In the genomic region with DNA sequence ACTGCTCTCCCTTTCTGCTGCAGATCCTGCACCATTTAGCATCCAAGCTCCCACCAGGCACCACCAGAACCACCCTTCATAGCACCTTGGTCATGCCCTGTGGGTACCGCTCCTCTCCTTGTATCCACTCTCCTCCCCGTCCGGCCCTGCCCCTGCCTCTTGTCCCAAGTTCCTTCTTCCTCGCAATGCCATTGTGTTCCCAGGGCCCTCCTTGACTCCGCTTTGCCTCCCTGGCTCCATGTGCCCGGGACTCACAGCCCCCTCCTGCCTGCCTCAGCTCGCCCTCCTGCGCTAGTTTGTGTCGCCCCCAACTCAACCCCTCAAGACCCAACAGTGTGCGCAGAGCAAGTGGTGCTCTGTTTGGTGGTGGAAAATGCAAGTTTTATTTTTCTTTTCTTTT, we compare ENCODE assay signal across 17 cellular contexts. TPM values are rescaled to one million over a fixed set of nuclear protein-coding genes. Genes with fewer than 3 reads are reported as not detected.
A peak's percentile ranks its signal among the peaks of the same experiment; 100 is the strongest.
DNase-seq lines count a peak whose midpoint lies in the region; ATAC-seq, FAIRE-seq and TF ChIP-seq lines count a peak whose summit lies in the region.
"Had no signal": no experiment of that assay in that cellular context is flagged by ENCODE, and none has a peak within 500 bp of the region (broad histone marks: within the 10 kb centered on the region; RNA-seq: fewer than 3 reads in every experiment).

No MANE protein-coding gene starts in this region.

- TF ChIP-seq EP300 in K562 (IDR thresholded peaks at IDR 0.05; ENCODE audit: low read length): no peak

- no peaks in the 10 kb centered on the region for H3K27me3 Mint-ChIP-seq in activated CD4-positive, alpha-beta T cell treated with anti-CD3 and anti-CD28 coated beads, Interleukin-2, amount 10 ng/mL, durations not matched to agents 24 days and 14 days
- H3K27me3 Mint-ChIP-seq in neural crest cell (ENCODE audit: low read depth) (no peaks in the 10 kb centered on the region), T-cell (no peaks in the 10 kb centered on the region)

- no peak for FAIRE-seq in K562 (lab: Jason Lieb, UNC)

- no peaks in the 10 kb centered on the region for H3K9me3 Mint-ChIP-seq in activated CD4-positive, alpha-beta T cell treated with anti-CD3 and anti-CD28 coated beads, Interleukin-2, amount 10 ng/mL, durations not matched to agents 24 days and 14 days
- no peaks in the 10 kb centered on the region for H3K9me3 Mint-ChIP-seq in neural crest cell
- no peaks in the 10 kb centered on the region for H3K9me3 Mint-ChIP-seq in T-cell

- peaks cover 12% of the 10 kb centered on the region; the same call in 1 of the 2 replicates for H4K20me1 ChIP-seq in BLaER1
- no peaks in the 10 kb centered on the region for H4K20me1 ChIP-seq in K562 (replicated peaks; ENCODE audit: control insufficient read depth, insufficient read depth, low read length)

- TF ChIP-seq POLR2A in K562 (conservative IDR thresholded peaks at IDR 0.05): no peak
- no peak for TF ChIP-seq POLR2A in vagina (IDR thresholded peaks at IDR 0.05)

- 100% methylated on average over 8 of the region's 10 CpGs for WGBS in K562 (ENCODE audit: insufficient coverage, low coverage, missing lambda C conversion rate)

- H3K36me3 ChIP-seq in BLaER1: peaks cover 79% of the 10 kb centered on the region
- H3K36me3 ChIP-seq in K562 (ENCODE audit: control insufficient read depth, insufficient read depth, low read length): peaks cover 18% of the 10 kb centered on the region
- H3K36me3 ChIP-seq in vagina: peaks cover 0 to 13% of the 10 kb centered on the region in 2 donors

- H3K9me3 ChIP-seq in BLaER1 (no peaks in the 10 kb centered on the region), K562 (replicated peaks; ENCODE audit: control insufficient read depth, insufficient read depth, low read depth, low read length) (no peaks in the 10 kb centered on the region), vagina (no peaks in the 10 kb centered on the region)

- in situ Hi-C loops in K562 (cut with MboI): no loop called here

- no peak for DNase-seq in activated CD4-positive, alpha-beta T cell treated with anti-CD3 and anti-CD28 coated beads, Interleukin-2, amount 10 ng/mL, durations not matched to agents 24 days and 14 days
- no peak for DNase-seq in activated CD4-positive, alpha-beta T cell treated with anti-CD3 and anti-CD28 coated beads, Interleukin-2, amount 50 U/mL, for 48 hours
- no peak for DNase-seq in K562 (ENCODE audit: extremely low read depth in 1 of 4, low spot score in 3 of 4)
- no peak for DNase-seq in neural crest cell (ENCODE audit: low read depth, low spot score)
- no peak for DNase-seq in retina
- no peak for DNase-seq in T-cell
- DNase-seq in vagina (ENCODE audit: extremely low spot score in 2 of 2): no peak
- DNase-seq: COR-L47, HCEC 1CT, Kasumi-1, NCI-H1930, NCI-H2171, NCI-H446 treated with DMSO at 0.1 percent for 48 hours, NCI-H748 treated with DMSO at 0.1 percent for 48 hours, PC-3 had no signal

- H3K27ac ChIP-seq in BLaER1 (peak overlapping the region; percentile 99; the same call in 1 of the 2 replicates), K562 (ENCODE audit: extremely low read depth, low read depth, low read length) (peak overlapping the region; percentile 19; the same call in 1 of the 3 replicates), vagina (no peak overlapping the region)
- H3K27ac ChIP-seq: C4-2B had no signal

- intact Hi-C loops in activated CD4-positive, alpha-beta T cell treated with anti-CD3 and anti-CD28 coated beads, Interleukin-2, amount 10 ng/mL, durations not matched to agents 24 days and 14 days (cut with micrococcal nuclease): no loop called here
- intact Hi-C loops in K562 (cut with micrococcal nuclease) (no loop called here), vagina (cut with DNase I) (no loop called here)

- CTCF ChIA-PET in K562 (lab: Yijun Ruan, JAX; ENCODE audit: low intra/inter-chr PET ratio) (no interaction called here), T-cell (lab: Charles Lee) (no interaction called here)

- ATAC-seq in K562 (no peak), T-cell (replicated peaks in 1 of 4) (no peak)
- ATAC-seq: PC-3 had no signal

- H3K36me3 Mint-ChIP-seq in activated CD4-positive, alpha-beta T cell treated with anti-CD3 and anti-CD28 coated beads, Interleukin-2, amount 10 ng/mL, durations not matched to agents 24 days and 14 days (ENCODE audit: low read depth): peaks cover 57% of the 10 kb centered on the region
- H3K36me3 Mint-ChIP-seq in neural crest cell (ENCODE audit: low read depth) (peaks cover 37% of the 10 kb centered on the region), T-cell (no peaks in the 10 kb centered on the region)

- H3K4me3 ChIP-seq in BLaER1: no peak overlapping the region
- H3K4me3 ChIP-seq in K562: no peak overlapping the region
- H3K4me3 ChIP-seq in vagina: no peak overlapping the region

- peaks cover 27% of the 10 kb centered on the region; the same call in 2 of the 3 replicates for H3K79me2 ChIP-seq in K562 (ENCODE audit: control insufficient read depth, insufficient read depth, low read length)

- H3K4me3 Mint-ChIP-seq in activated CD4-positive, alpha-beta T cell treated with anti-CD3 and anti-CD28 coated beads, Interleukin-2, amount 10 ng/mL, durations not matched to agents 24 days and 14 days: no peak overlapping the region
- H3K4me3 Mint-ChIP-seq in neural crest cell (peak overlapping the region; percentile 28), T-cell (no peak overlapping the region)

- peak overlapping the region; percentile 60 for H3K27ac Mint-ChIP-seq in activated CD4-positive, alpha-beta T cell treated with anti-CD3 and anti-CD28 coated beads, Interleukin-2, amount 10 ng/mL, durations not matched to agents 24 days and 14 days
- H3K27ac Mint-ChIP-seq in neural crest cell (ENCODE audit: unreplicated experiment) (peak overlapping the region; percentile 78), T-cell (no peak overlapping the region)

- TF ChIP-seq RAD21 in K562 (CRISPR knock-in tag; conservative IDR thresholded peaks at IDR 0.05 in 1 of 2, IDR thresholded peaks at IDR 0.05 in 1 of 2): no peak

- H3K27me3 ChIP-seq in BLaER1 (no peaks in the 10 kb centered on the region), K562 (ENCODE audit: control insufficient read depth in 2 of 2, insufficient read depth in 2 of 2, low read length in 2 of 2) (no peaks in the 10 kb centered on the region), vagina (no peaks in the 10 kb centered on the region)

- POLR2A ChIA-PET in K562 (lab: Yijun Ruan, JAX): interaction anchor here (0.6 kb wide), 1 partner anchor 18 kb away, joined by 3 read pairs; no protein-coding TSS in a partner anchor
- POLR2A ChIA-PET in T-cell (lab: Charles Lee): no interaction called here

- no peak overlapping the region for H2AFZ ChIP-seq in K562 (ENCODE audit: low read depth, low read length)

- H3K9ac ChIP-seq in BLaER1 (no peak overlapping the region), K562 (ENCODE audit: insufficient read depth in 1 of 2, low read depth in 2 of 2, low read length in 2 of 2) (peak overlapping the region in 1 of 2 experiments; percentile 81; a peak in 2 of 4 replicates)

- H3K4me1 ChIP-seq in BLaER1: peaks cover 35% of the 10 kb centered on the region
- peaks cover 73 to 75% of the 10 kb centered on the region in 2 experiments for H3K4me1 ChIP-seq in K562 (replicated peaks in 1 of 2; ENCODE audit: control insufficient read depth in 2 of 2, insufficient read depth in 2 of 2, low read length in 2 of 2)
- H3K4me1 ChIP-seq in vagina: peaks cover 27% of the 10 kb centered on the region

- no peak for TF ChIP-seq CTCF in K562 (IDR thresholded peaks at IDR 0.05 in 2 of 3, conservative IDR thresholded peaks at IDR 0.05 in 1 of 3; ENCODE audit: insufficient read depth in 2 of 3, low read depth in 1 of 3, low read length in 3 of 3)
- no peak for TF ChIP-seq CTCF in neural crest cell (conservative IDR thresholded peaks at IDR 0.05)
- TF ChIP-seq CTCF in vagina (IDR thresholded peaks at IDR 0.05): no peak

- H3K4me1 Mint-ChIP-seq in activated CD4-positive, alpha-beta T cell treated with anti-CD3 and anti-CD28 coated beads, Interleukin-2, amount 10 ng/mL, durations not matched to agents 24 days and 14 days: peaks cover 32% of the 10 kb centered on the region
- H3K4me1 Mint-ChIP-seq in neural crest cell (peaks cover 39% of the 10 kb centered on the region), T-cell (peaks cover 13 to 19% (median 17%) of the 10 kb centered on the region in 3 donors)

- peaks cover 10% of the 10 kb centered on the region for H3K9me1 ChIP-seq in K562 (ENCODE audit: control insufficient read depth, insufficient read depth, low read length)

- no TSS peak for BruUV-seq in K562 (replicated peaks; lab: Mats Ljungman, UMichigan)

- H3K4me2 ChIP-seq in BLaER1: no peak overlapping the region
- no peak overlapping the region for H3K4me2 ChIP-seq in K562 (ENCODE audit: insufficient read depth, low read length)

RNA-seq across cellular contexts. Expression of gene FADS2, which starts 10.8 kb away (rescaled TPM):
- total RNA-seq in activated CD4-positive, alpha-beta T cell treated with anti-CD3 and anti-CD28 coated beads, Interleukin-2, amount 10 ng/mL, durations not matched to agents 24 days and 14 days: 278 and 283 TPM in 2 replicates
- 49.3 and 107 TPM in 2 replicates for total RNA-seq in K562 (2011; cell fraction: chromatin; rRNA removed; ENCODE audit: low replicate concordance)
- 68.6 and 70.4 TPM in 2 replicates for total RNA-seq in K562 (2011; cell fraction: nucleolus; rRNA removed)
- 66.5 and 86.0 TPM in 2 replicates for total RNA-seq in K562 (2011; cell fraction: nucleoplasm; rRNA removed)
- total RNA-seq in K562 (2014; rRNA removed): 13.2 and 17.7 TPM in 2 replicates
- 14.5 and 16.2 TPM in 2 replicates for total RNA-seq in K562 (2014; rRNA removed; fragmentation: Illumina TruSeq; extraction: Trizol)
- 11.5 and 12.0 TPM in 2 replicates for total RNA-seq in K562 (2015; rRNA removed; fragmentation: Illumina TruSeq; extraction: Trizol)
- total RNA-seq in K562 (2021): 28.6 and 30.4 TPM in 2 replicates
- polyA plus RNA-seq in K562 (2011; rRNA removed): 42.8 and 57.1 TPM in 2 replicates
- polyA plus RNA-seq in K562 (2011; cell fraction: cytosol; rRNA removed): 45.6 and 51.9 TPM in 2 replicates
- polyA plus RNA-seq in K562 (2011; cell fraction: nucleus; rRNA removed): 34.1 and 48.4 TPM in 2 replicates
- polyA plus RNA-seq in K562 (2012): 27.8 and 43.6 TPM in 2 replicates
- polyA plus RNA-seq in K562 (2014; fragmentation: Illumina TruSeq; extraction: Trizol): 33.9 and 39.7 TPM in 2 replicates
- 1 to 10 TPM; 2.9 to 5.3 TPM for polyA plus RNA-seq in K562 (2014; fragmentation: Nextera tagmentation; extraction: Ambion mirVana)
- polyA plus RNA-seq in K562 (2014; rRNA removed): 23.9 and 27.2 TPM in 2 replicates
- 38.9 and 48.8 TPM in 2 replicates for polyA minus RNA-seq in K562 (2011; rRNA and poly(A)+ RNA removed)
- 21.3 and 32.6 TPM in 2 replicates for polyA minus RNA-seq in K562 (2011; cell fraction: cytosol; rRNA and poly(A)+ RNA removed)
- polyA minus RNA-seq in K562 (2011; cell fraction: nucleus; rRNA and poly(A)+ RNA removed): 10.5 and 15.2 TPM in 2 replicates
- 939 and 976 TPM in 2 replicates for total RNA-seq in neural crest cell
- total RNA-seq in T-cell: 10 to 100 TPM in 1 of 5 donors, 1 to 10 TPM in 4; 1.9 to 20.9 (median 2.7) TPM
- total RNA-seq in vagina: 25.5 TPM

RNA-seq across cellular contexts. Expression of gene FADS1, which starts 22.1 kb away (rescaled TPM):
- 92.5 and 94.7 TPM in 2 replicates for total RNA-seq in activated CD4-positive, alpha-beta T cell treated with anti-CD3 and anti-CD28 coated beads, Interleukin-2, amount 10 ng/mL, durations not matched to agents 24 days and 14 days
- total RNA-seq in K562 (2011; cell fraction: chromatin; rRNA removed; ENCODE audit: low replicate concordance): 611 and 866 TPM in 2 replicates
- 866 and 894 TPM in 2 replicates for total RNA-seq in K562 (2011; cell fraction: nucleolus; rRNA removed)
- total RNA-seq in K562 (2011; cell fraction: nucleoplasm; rRNA removed): 825 and 959 TPM in 2 replicates
- total RNA-seq in K562 (2014; rRNA removed): 250 and 292 TPM in 2 replicates
- 367 and 390 TPM in 2 replicates for total RNA-seq in K562 (2014; rRNA removed; fragmentation: Illumina TruSeq; extraction: Trizol)
- 353 and 364 TPM in 2 replicates for total RNA-seq in K562 (2015; rRNA removed; fragmentation: Illumina TruSeq; extraction: Trizol)
- total RNA-seq in K562 (2021): 378 and 411 TPM in 2 replicates
- polyA plus RNA-seq in K562 (2011; rRNA removed): 747 and 864 TPM in 2 replicates
- polyA plus RNA-seq in K562 (2011; cell fraction: cytosol; rRNA removed): 1,005 and 1,028 TPM in 2 replicates
- 277 and 375 TPM in 2 replicates for polyA plus RNA-seq in K562 (2011; cell fraction: nucleus; rRNA removed)
- polyA plus RNA-seq in K562 (2012): 228 and 290 TPM in 2 replicates
- polyA plus RNA-seq in K562 (2014; fragmentation: Illumina TruSeq; extraction: Trizol): 394 and 457 TPM in 2 replicates
- 100 to 1,000 TPM; 110 to 174 TPM for polyA plus RNA-seq in K562 (2014; fragmentation: Nextera tagmentation; extraction: Ambion mirVana)
- polyA plus RNA-seq in K562 (2014; rRNA removed): 295 and 314 TPM in 2 replicates
- 571 and 760 TPM in 2 replicates for polyA minus RNA-seq in K562 (2011; rRNA and poly(A)+ RNA removed)
- 555 and 599 TPM in 2 replicates for polyA minus RNA-seq in K562 (2011; cell fraction: cytosol; rRNA and poly(A)+ RNA removed)
- polyA minus RNA-seq in K562 (2011; cell fraction: nucleus; rRNA and poly(A)+ RNA removed): 280 and 292 TPM in 2 replicates
- 245 and 248 TPM in 2 replicates for total RNA-seq in neural crest cell
- total RNA-seq in T-cell: 1 to 10 TPM; 1.9 to 8.8 (median 2.9) TPM
- total RNA-seq in vagina: 9.8 TPM

RNA-seq across cellular contexts. Expression of gene FEN1, which starts 46.2 kb away (rescaled TPM):
- total RNA-seq in activated CD4-positive, alpha-beta T cell treated with anti-CD3 and anti-CD28 coated beads, Interleukin-2, amount 10 ng/mL, durations not matched to agents 24 days and 14 days: 144 and 152 TPM in 2 replicates
- total RNA-seq in K562 (2011; cell fraction: chromatin; rRNA removed; ENCODE audit: low replicate concordance): 27.9 and 42.4 TPM in 2 replicates
- 50.0 and 60.9 TPM in 2 replicates for total RNA-seq in K562 (2011; cell fraction: nucleolus; rRNA removed)
- 37.0 and 43.3 TPM in 2 replicates for total RNA-seq in K562 (2011; cell fraction: nucleoplasm; rRNA removed)
- total RNA-seq in K562 (2014; rRNA removed): 156 and 172 TPM in 2 replicates
- total RNA-seq in K562 (2014; rRNA removed; fragmentation: Illumina TruSeq; extraction: Trizol): 130 and 137 TPM in 2 replicates
- total RNA-seq in K562 (2015; rRNA removed; fragmentation: Illumina TruSeq; extraction: Trizol): 150 and 154 TPM in 2 replicates
- total RNA-seq in K562 (2021): 140 and 150 TPM in 2 replicates
- polyA plus RNA-seq in K562 (2011; rRNA removed): 91.3 and 124 TPM in 2 replicates
- polyA plus RNA-seq in K562 (2011; cell fraction: cytosol; rRNA removed): 83.9 and 106 TPM in 2 replicates
- 28.7 and 36.3 TPM in 2 replicates for polyA plus RNA-seq in K562 (2011; cell fraction: nucleus; rRNA removed)
- polyA plus RNA-seq in K562 (2012): 122 and 124 TPM in 2 replicates
- polyA plus RNA-seq in K562 (2014; fragmentation: Illumina TruSeq; extraction: Trizol): 138 and 146 TPM in 2 replicates
- 10 to 100 TPM; 58.1 to 86.8 TPM for polyA plus RNA-seq in K562 (2014; fragmentation: Nextera tagmentation; extraction: Ambion mirVana)
- polyA plus RNA-seq in K562 (2014; rRNA removed): 132 and 136 TPM in 2 replicates
- 77.5 and 111 TPM in 2 replicates for polyA minus RNA-seq in K562 (2011; rRNA and poly(A)+ RNA removed)
- polyA minus RNA-seq in K562 (2011; cell fraction: cytosol; rRNA and poly(A)+ RNA removed): 54.2 and 76.3 TPM in 2 replicates
- 29.8 and 34.1 TPM in 2 replicates for polyA minus RNA-seq in K562 (2011; cell fraction: nucleus; rRNA and poly(A)+ RNA removed)
- total RNA-seq in neural crest cell: 99.6 TPM in 2 replicates
- 10 to 100 TPM in 4 of 5 donors, 1 to 10 TPM in 1; 8.5 to 12.6 (median 10.9) TPM for total RNA-seq in T-cell
- total RNA-seq in vagina: 9.6 TPM

RNA-seq across cellular contexts. Expression of gene TMEM258, which starts 46.5 kb away (rescaled TPM):
- 179 and 187 TPM in 2 replicates for total RNA-seq in activated CD4-positive, alpha-beta T cell treated with anti-CD3 and anti-CD28 coated beads, Interleukin-2, amount 10 ng/mL, durations not matched to agents 24 days and 14 days
- 88.0 and 142 TPM in 2 replicates for total RNA-seq in K562 (2011; cell fraction: chromatin; rRNA removed; ENCODE audit: low replicate concordance)
- 195 and 216 TPM in 2 replicates for total RNA-seq in K562 (2011; cell fraction: nucleolus; rRNA removed)
- total RNA-seq in K562 (2011; cell fraction: nucleoplasm; rRNA removed): 192 and 237 TPM in 2 replicates
- total RNA-seq in K562 (2014; rRNA removed) (97.2 and 153 TPM in 2 replicates), K562 (2014; rRNA removed; fragmentation: Illumina TruSeq; extraction: Trizol) (227 and 239 TPM in 2 replicates), K562 (2015; rRNA removed; fragmentation: Illumina TruSeq; extraction: Trizol) (221 and 231 TPM in 2 replicates), K562 (2021) (168 and 200 TPM in 2 replicates), neural crest cell (162 and 174 TPM in 2 replicates), T-cell (10 to 100 TPM; 68.1 to 96.0 (median 87.8) TPM), vagina (47.9 TPM)
- polyA plus RNA-seq in K562 (2011; rRNA removed) (630 and 713 TPM in 2 replicates), K562 (2014; fragmentation: Illumina TruSeq; extraction: Trizol) (213 and 256 TPM in 2 replicates), K562 (2014; fragmentation: Nextera tagmentation; extraction: Ambion mirVana) (100 to 1,000 TPM; 794 to 856 TPM), K562 (2014; rRNA removed) (199 and 268 TPM in 2 replicates)
- 728 and 1,027 TPM in 2 replicates for polyA plus RNA-seq in K562 (2011; cell fraction: cytosol; rRNA removed)
- 254 and 417 TPM in 2 replicates for polyA plus RNA-seq in K562 (2011; cell fraction: nucleus; rRNA removed)
- polyA plus RNA-seq in K562 (2012): 426 and 696 TPM in 2 replicates
- polyA minus RNA-seq in K562 (2011; rRNA and poly(A)+ RNA removed): 155 and 167 TPM in 2 replicates
- 111 and 157 TPM in 2 replicates for polyA minus RNA-seq in K562 (2011; cell fraction: cytosol; rRNA and poly(A)+ RNA removed)
- polyA minus RNA-seq in K562 (2011; cell fraction: nucleus; rRNA and poly(A)+ RNA removed): 46.0 and 84.9 TPM in 2 replicates

RNA-seq across cellular contexts. Expression of gene FADS3, which starts 52.4 kb away (rescaled TPM):
- total RNA-seq in activated CD4-positive, alpha-beta T cell treated with anti-CD3 and anti-CD28 coated beads, Interleukin-2, amount 10 ng/mL, durations not matched to agents 24 days and 14 days: 13.5 and 15.6 TPM in 2 replicates
- 196 and 689 TPM in 2 replicates for total RNA-seq in K562 (2011; cell fraction: chromatin; rRNA removed; ENCODE audit: low replicate concordance)
- total RNA-seq in K562 (2011; cell fraction: nucleolus; rRNA removed): 626 and 786 TPM in 2 replicates
- 287 and 362 TPM in 2 replicates for total RNA-seq in K562 (2011; cell fraction: nucleoplasm; rRNA removed)
- total RNA-seq in K562 (2014; rRNA removed) (92.7 and 125 TPM in 2 replicates), K562 (2014; rRNA removed; fragmentation: Illumina TruSeq; extraction: Trizol) (18.6 and 32.4 TPM in 2 replicates), K562 (2015; rRNA removed; fragmentation: Illumina TruSeq; extraction: Trizol) (55.1 and 55.3 TPM in 2 replicates), K562 (2021) (105 and 106 TPM in 2 replicates), neural crest cell (13.6 and 17.0 TPM in 2 replicates), T-cell (10 to 100 TPM in 3 of 5 donors, 1 to 10 TPM in 2; 6.5 to 17.1 (median 10.5) TPM), vagina (41.5 TPM)
- polyA plus RNA-seq in K562 (2011; rRNA removed) (148 and 226 TPM in 2 replicates), K562 (2014; fragmentation: Illumina TruSeq; extraction: Trizol) (92.0 and 101 TPM in 2 replicates), K562 (2014; fragmentation: Nextera tagmentation; extraction: Ambion mirVana) (1 to 10 TPM in 1 of 2 experiments, under 1 TPM in 1; 0.97 to 3.3 TPM), K562 (2014; rRNA removed) (133 and 139 TPM in 2 replicates)
- 155 and 315 TPM in 2 replicates for polyA plus RNA-seq in K562 (2011; cell fraction: cytosol; rRNA removed)
- 2,057 and 2,412 TPM in 2 replicates for polyA plus RNA-seq in K562 (2011; cell fraction: nucleus; rRNA removed)
- polyA plus RNA-seq in K562 (2012): 65.8 and 82.0 TPM in 2 replicates
- 33.8 and 64.4 TPM in 2 replicates for polyA minus RNA-seq in K562 (2011; rRNA and poly(A)+ RNA removed)
- polyA minus RNA-seq in K562 (2011; cell fraction: cytosol; rRNA and poly(A)+ RNA removed): 109 and 120 TPM in 2 replicates
- 200 TPM in 2 replicates for polyA minus RNA-seq in K562 (2011; cell fraction: nucleus; rRNA and poly(A)+ RNA removed)

Comparison
In these comparisons a context has a peak if more than half of its experiments do, and no peak if none do; other contexts are left out.
1. H3K27ac Mint-ChIP-seq: peak in activated CD4-positive, alpha-beta T cell treated with anti-CD3 and anti-CD28 coated beads, Interleukin-2, amount 10 ng/mL, durations not matched to agents 24 days and 14 days (single experiment) and neural crest cell (single experiment); none in T-cell (0 of 2).